ENCODE assay signal across 9 cellular contexts in the genomic region with DNA sequence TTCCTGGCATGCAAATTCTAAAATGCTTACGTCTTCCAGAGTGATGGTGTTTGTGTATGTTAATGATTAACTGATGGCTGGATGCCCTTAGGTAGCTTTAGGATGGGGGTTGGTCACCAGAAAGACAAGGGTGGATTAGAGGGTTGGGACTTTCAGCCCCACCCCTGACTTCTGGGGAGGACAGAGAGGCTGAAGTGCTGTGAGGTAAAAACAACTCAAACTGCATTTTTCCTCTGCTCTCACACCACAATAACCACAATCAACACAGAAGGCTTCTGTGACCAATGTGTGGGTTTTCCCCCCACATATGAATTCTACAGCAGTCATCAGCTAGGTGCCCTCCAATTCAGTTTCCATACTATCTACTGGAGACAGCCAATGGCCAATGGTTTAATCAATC. TPM values are rescaled to one million over a fixed set of nuclear protein-coding genes. Genes with fewer than 3 reads are reported as not detected.
DNase-seq lines count a peak whose midpoint lies in the region; ATAC-seq and TF ChIP-seq lines count a peak whose summit lies in the region.
"Had no signal": no experiment of that assay in that cellular context is flagged by ENCODE, and none has a peak within 500 bp of the region (broad histone marks: within the 10 kb centered on the region; RNA-seq: fewer than 3 reads in every experiment).

No MANE protein-coding gene starts in this region.

- DNase-seq in memory B cell (ENCODE audit: low spot score in 2 of 2): no peak
- DNase-seq in NCI-H2081 treated with DMSO at 0.1 percent for 48 hours (lab: John Stamatoyannopoulos, UW): no peak
- DNase-seq in naive thymus-derived CD8-positive, alpha-beta T cell: no peak
- no peak for DNase-seq in suprapubic skin (ENCODE audit: low spot score in 2 of 2)
- no peak for DNase-seq in NCI-H1694 (lab: John Stamatoyannopoulos, UW)

- H3K4me3 ChIP-seq in suprapubic skin: no peak overlapping the region
- H3K4me3 ChIP-seq: SJCRH30 had no signal

- no peaks in the 10 kb centered on the region for H3K9me3 ChIP-seq in suprapubic skin
- H3K9me3 ChIP-seq: SJCRH30 had no signal

- no peaks in the 10 kb centered on the region for H3K4me1 ChIP-seq in suprapubic skin

- H3K4me3 Mint-ChIP-seq in memory B cell: no peak overlapping the region
- no peak overlapping the region for H3K4me3 Mint-ChIP-seq in naive thymus-derived CD8-positive, alpha-beta T cell

- H3K4me1 Mint-ChIP-seq in memory B cell: peaks cover 4% of the 10 kb centered on the region
- peaks cover 0 to 4% (median 0%) of the 10 kb centered on the region in 4 donors for H3K4me1 Mint-ChIP-seq in naive thymus-derived CD8-positive, alpha-beta T cell

- no peak for TF ChIP-seq CTCF in suprapubic skin (IDR thresholded peaks at IDR 0.05)

- H3K27ac ChIP-seq in suprapubic skin: no peak overlapping the region
- H3K27ac ChIP-seq: SJCRH30 had no signal

- 33% methylated on average over 1 of the region's 1 CpG for WGBS in suprapubic skin

- H3K36me3 Mint-ChIP-seq in memory B cell: no peaks in the 10 kb centered on the region
- no peaks in the 10 kb centered on the region for H3K36me3 Mint-ChIP-seq in naive thymus-derived CD8-positive, alpha-beta T cell

- peaks cover 7% of the 10 kb centered on the region for H3K27me3 Mint-ChIP-seq in memory B cell
- peaks cover 13 to 31% (median 18%) of the 10 kb centered on the region in 5 donors for H3K27me3 Mint-ChIP-seq in naive thymus-derived CD8-positive, alpha-beta T cell

- no peaks in the 10 kb centered on the region for H3K27me3 ChIP-seq in suprapubic skin
- H3K27me3 ChIP-seq: SJCRH30 had no signal

- POLR2A ChIA-PET in naive thymus-derived CD8-positive, alpha-beta T cell (lab: Charles Lee): interaction anchor here (0.6 kb wide), 1 partner anchor 1149 kb away, joined by 3 read pairs; no protein-coding TSS in a partner anchor

- no peaks in the 10 kb centered on the region for H3K36me3 ChIP-seq in suprapubic skin
- H3K36me3 ChIP-seq: SJCRH30 had no signal

- H3K9me3 Mint-ChIP-seq in memory B cell: no peaks in the 10 kb centered on the region
- no peaks in the 10 kb centered on the region for H3K9me3 Mint-ChIP-seq in naive thymus-derived CD8-positive, alpha-beta T cell

- ATAC-seq in GM19025 (IDR thresholded peaks at IDR 0.05; ENCODE audit: low read depth, unreplicated experiment) (peak; percentile 97), HG02610 (IDR thresholded peaks at IDR 0.05; ENCODE audit: unreplicated experiment) (peak; percentile 88), HG03558 (IDR thresholded peaks at IDR 0.05; ENCODE audit: extremely low read depth, unreplicated experiment) (peak; percentile 89), memory B cell (ENCODE audit: low read depth) (peak; percentile 24)
- no peak for ATAC-seq in naive thymus-derived CD8-positive, alpha-beta T cell

- TF ChIP-seq EP300 in suprapubic skin (IDR thresholded peaks at IDR 0.05): no peak

- no peak overlapping the region for H3K27ac Mint-ChIP-seq in memory B cell
- no peak overlapping the region for H3K27ac Mint-ChIP-seq in naive thymus-derived CD8-positive, alpha-beta T cell

- TF ChIP-seq POLR2A in suprapubic skin (IDR thresholded peaks at IDR 0.05): no peak

RNA-seq across cellular contexts. Expression of a gene that starts 18.7 kb away (rescaled TPM):
- not detected for total RNA-seq in naive thymus-derived CD8-positive, alpha-beta T cell
- under 1 TPM in 1 of 3 donors, not detected in 2; 0.30 TPM for polyA plus RNA-seq in naive thymus-derived CD8-positive, alpha-beta T cell
- total RNA-seq in suprapubic skin: 1 to 10 TPM in 3 of 4 donors, under 1 TPM in 1; 0.39 to 4.7 (median 1.6) TPM

Comparison
In these comparisons a context has a peak if more than half of its experiments do, and no peak if none do; other contexts are left out.
1. ATAC-seq: peak in GM19025 (single experiment), HG02610 (single experiment), HG03558 (single experiment) and memory B cell (single experiment); none in naive thymus-derived CD8-positive, alpha-beta T cell (0 of 2).